24 cellular contexts compared by ENCODE assay signal in the genomic region with DNA sequence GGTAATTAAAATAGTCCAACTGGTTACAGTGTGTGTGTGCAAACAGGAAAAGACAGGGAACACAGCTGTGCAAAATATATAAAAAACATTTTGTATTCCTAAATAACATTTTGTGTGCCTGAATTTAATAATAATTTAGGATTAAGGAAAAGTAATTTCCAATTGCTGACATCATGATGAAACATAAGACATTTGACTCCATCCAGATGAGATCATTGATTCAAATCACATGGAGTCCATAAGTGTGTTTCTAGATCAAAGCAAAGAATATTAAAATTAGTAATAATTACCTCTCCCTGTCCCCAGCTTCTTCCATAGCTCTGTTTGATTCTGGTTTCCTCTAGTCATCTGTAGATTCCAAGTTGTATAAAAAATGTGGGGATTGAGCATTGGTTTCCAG.
"Had no signal": no experiment of that assay in that cellular context is flagged by ENCODE, and none has a peak within 500 bp of the region (broad histone marks: within the 10 kb centered on the region; RNA-seq: fewer than 3 reads in every experiment).

No MANE protein-coding gene starts in this region.

- H3K4me3 ChIP-seq: ascending aorta, hepatocyte, lower lobe of right lung, sigmoid colon, thoracic aorta, vagina had no signal

- H3K9me3 ChIP-seq: ascending aorta, lower lobe of right lung, sigmoid colon, thoracic aorta, vagina had no signal

- H3K4me3 Mint-ChIP-seq: activated T-helper 1 cell treated with anti-CD3 and anti-CD28 coated beads, Interleukin-12 subunit alpha, Interleukin-12 subunit beta, Interleukin-2, Interleukin-4 antibody, amounts not matched to agents 30 ng/mL and 10 ng/mL and 1 ng/mL, durations not matched to agents 14 hours and 24 hours and 36 hours; immature natural killer cell; naive thymus-derived CD4-positive, alpha-beta T cell; neural crest cell; stimulated activated memory B cell treated with anti-CD40 and anti-IgM and Interleukin-4, amounts not matched to agents 10 μg/mL and 1 μg/mL and 100 μg/mL, for 72 hours; T-cell; type B pancreatic cell had no signal

- H3K4me1 ChIP-seq: ascending aorta, lower lobe of right lung, sigmoid colon, vagina had no signal

- H3K27me3 Mint-ChIP-seq: T-cell had no signal

- DNase-seq: activated CD4-positive, alpha-beta T cell treated with anti-CD3 and anti-CD28 coated beads for 1 hour; activated CD8-positive, alpha-beta memory T cell treated with anti-CD3 and anti-CD28 coated beads, Interleukin-2, amount 50 U/mL, for 48 hours; activated gamma-delta T cell treated with Interleukin-2 at 50 U/mL for 16 hours; brain microvascular endothelial cell; caudate nucleus; dermis blood vessel endothelial cell; effector CD8-positive, alpha-beta T cell; erythroblast; foreskin melanocyte; immature natural killer cell; lower lobe of right lung; naive thymus-derived CD4-positive, alpha-beta T cell; sigmoid colon; T-cell; WERI-Rb-1 had no signal

- H3K9me3 Mint-ChIP-seq: activated T-helper 1 cell treated with anti-CD3 and anti-CD28 coated beads, Interleukin-12 subunit alpha, Interleukin-12 subunit beta, Interleukin-2, Interleukin-4 antibody, amounts not matched to agents 30 ng/mL and 10 ng/mL and 1 ng/mL, durations not matched to agents 14 hours and 24 hours and 36 hours; immature natural killer cell; neural crest cell; stimulated activated memory B cell treated with anti-CD40 and anti-IgM and Interleukin-4, amounts not matched to agents 10 μg/mL and 1 μg/mL and 100 μg/mL, for 72 hours; T-cell; type B pancreatic cell had no signal

- H3K36me3 ChIP-seq: ascending aorta, brain microvascular endothelial cell, lower lobe of right lung, sigmoid colon, thoracic aorta, vagina, WERI-Rb-1 had no signal

- H3K27me3 ChIP-seq: ascending aorta, brain microvascular endothelial cell, hepatocyte, sigmoid colon, vagina had no signal

- H3K36me3 Mint-ChIP-seq: immature natural killer cell; stimulated activated memory B cell treated with anti-CD40 and anti-IgM and Interleukin-4, amounts not matched to agents 10 μg/mL and 1 μg/mL and 100 μg/mL, for 72 hours; T-cell; type B pancreatic cell had no signal

- H3K27ac ChIP-seq: ascending aorta, brain microvascular endothelial cell, hepatocyte, lower lobe of right lung, sigmoid colon, thoracic aorta, vagina, WERI-Rb-1 had no signal

- H3K79me2 ChIP-seq: hepatocyte had no signal

- H3K27ac Mint-ChIP-seq: activated T-helper 1 cell treated with anti-CD3 and anti-CD28 coated beads, Interleukin-12 subunit alpha, Interleukin-12 subunit beta, Interleukin-2, Interleukin-4 antibody, amounts not matched to agents 30 ng/mL and 10 ng/mL and 1 ng/mL, durations not matched to agents 14 hours and 24 hours and 36 hours; immature natural killer cell; naive thymus-derived CD4-positive, alpha-beta T cell; stimulated activated memory B cell treated with anti-CD40 and anti-IgM and Interleukin-4, amounts not matched to agents 10 μg/mL and 1 μg/mL and 100 μg/mL, for 72 hours; T-cell; type B pancreatic cell had no signal

- ATAC-seq: left lobe of liver; lower lobe of right lung; naive thymus-derived CD4-positive, alpha-beta T cell; stimulated activated memory B cell treated with anti-CD40 and anti-IgM and Interleukin-4, amounts not matched to agents 10 μg/mL and 1 μg/mL and 100 μg/mL, for 72 hours; T-cell had no signal
